In the genomic region with DNA sequence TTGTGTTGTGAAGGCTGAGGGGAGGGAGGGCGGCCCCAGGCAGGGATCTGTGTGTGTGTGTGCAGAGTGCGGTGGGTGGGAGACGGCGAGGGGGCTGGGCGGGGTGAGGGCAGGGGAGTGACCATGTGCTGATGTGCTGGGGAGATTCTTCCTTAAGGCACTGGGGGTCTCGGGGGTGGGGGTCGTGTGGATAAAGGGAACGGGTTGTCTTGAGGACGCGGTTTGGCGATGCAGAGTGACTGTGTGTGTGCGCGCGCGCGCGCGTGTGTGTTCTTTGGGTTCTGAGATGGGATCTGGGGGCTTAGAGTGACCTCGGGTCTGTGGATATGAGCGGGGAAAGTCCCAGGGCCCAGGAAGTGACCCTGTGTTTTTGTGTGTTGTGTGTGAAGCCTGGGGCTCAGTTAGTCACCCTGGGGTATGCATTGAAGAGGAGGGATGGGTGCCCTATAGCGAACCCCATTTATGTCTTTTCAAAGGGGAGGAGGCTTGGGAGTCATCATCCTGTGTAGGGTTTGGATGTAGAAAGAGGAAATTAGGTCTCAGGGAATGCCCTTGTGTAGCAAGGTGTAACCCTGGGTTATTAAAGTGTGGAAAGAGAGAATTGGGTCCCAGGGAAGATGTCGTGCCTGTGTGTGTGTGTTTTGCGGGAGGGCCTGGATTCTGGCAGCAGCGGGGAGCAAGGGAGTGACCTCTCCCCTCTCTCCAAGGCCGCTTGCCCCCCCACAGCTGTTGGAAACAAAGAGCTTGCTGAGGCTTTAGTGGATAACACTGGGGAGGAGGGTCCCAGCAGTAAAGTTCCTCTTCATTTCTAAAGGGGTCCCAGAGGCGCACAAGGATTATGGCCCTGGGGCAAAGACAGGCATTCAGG, we compare ENCODE assay signal across 8 cellular contexts. TPM values are rescaled to one million over a fixed set of nuclear protein-coding genes. Genes with fewer than 3 reads are reported as not detected.
DNase-seq lines count a peak whose midpoint lies in the region; ATAC-seq lines count a peak whose summit lies in the region.

No MANE protein-coding gene starts in this region.

- H3K27ac ChIP-seq in iPS DF 6.9 (ENCODE audit: low read length) = no peak overlapping the region
- H3K27ac ChIP-seq in stomach smooth muscle (ENCODE audit: low read length) = no peak overlapping the region

- DNase-seq in DMS53 (lab: John Stamatoyannopoulos, UW) (peak; percentile 31), DMS53 treated with DMSO at 0.1 percent for 48 hours (lab: John Stamatoyannopoulos, UW; ENCODE audit: unreplicated experiment) (no peak), iPS DF 6.9 (ENCODE audit: low read depth, low spot score) (no peak), amniotic stem cell (lab: John Stamatoyannopoulos, UW) (no peak)
- DNase-seq in activated T-helper 1 cell treated with anti-CD3 and anti-CD28 coated beads, Interleukin-12 subunit alpha, Interleukin-12 subunit beta, Interleukin-2, Interleukin-4 antibody, amounts not matched to agents 30 ng/mL and 10 ng/mL and 1 ng/mL, durations not matched to agents 14 hours and 24 hours and 36 hours (ENCODE audit: low spot score) = no peak

- H3K36me3 ChIP-seq in iPS DF 6.9 (ENCODE audit: control insufficient read depth, insufficient read depth, low read length) = no peaks in the 10 kb centered on the region
- no peaks in the 10 kb centered on the region for H3K36me3 ChIP-seq in stomach smooth muscle (ENCODE audit: control insufficient read depth in 2 of 2, insufficient read depth in 2 of 2, low read length in 2 of 2)

- intact Hi-C loops in activated T-helper 1 cell treated with anti-CD3 and anti-CD28 coated beads, Interleukin-12 subunit alpha, Interleukin-12 subunit beta, Interleukin-2, Interleukin-4 antibody, amounts not matched to agents 30 ng/mL and 10 ng/mL and 1 ng/mL, durations not matched to agents 14 hours and 24 hours and 36 hours (cut with micrococcal nuclease) = loop anchor here (5.0 kb wide), 1 partner anchor 122 kb away; a partner anchor contains a TSS

- peak overlapping the region; percentile 97 for H3K4me3 ChIP-seq in iPS DF 6.9 (ENCODE audit: low read length)
- peak overlapping the region; percentile 43 to 73 for H3K4me3 ChIP-seq in stomach smooth muscle (ENCODE audit: low read length in 2 of 2)

- H3K9ac ChIP-seq in stomach smooth muscle (ENCODE audit: low read length in 2 of 2) = no peak overlapping the region

- no peaks in the 10 kb centered on the region for H3K27me3 ChIP-seq in iPS DF 6.9 (ENCODE audit: control insufficient read depth, insufficient read depth, low read length)
- peaks cover 8% of the 10 kb centered on the region in 2 donors for H3K27me3 ChIP-seq in stomach smooth muscle (ENCODE audit: control insufficient read depth in 1 of 2, insufficient read depth in 2 of 2, low read length in 2 of 2)

- no peaks in the 10 kb centered on the region for H3K9me3 Mint-ChIP-seq in activated T-helper 1 cell treated with anti-CD3 and anti-CD28 coated beads, Interleukin-12 subunit alpha, Interleukin-12 subunit beta, Interleukin-2, Interleukin-4 antibody, amounts not matched to agents 30 ng/mL and 10 ng/mL and 1 ng/mL, durations not matched to agents 14 hours and 24 hours and 36 hours

- peaks cover 7% of the 10 kb centered on the region for H3K4me1 Mint-ChIP-seq in activated T-helper 1 cell treated with anti-CD3 and anti-CD28 coated beads, Interleukin-12 subunit alpha, Interleukin-12 subunit beta, Interleukin-2, Interleukin-4 antibody, amounts not matched to agents 30 ng/mL and 10 ng/mL and 1 ng/mL, durations not matched to agents 14 hours and 24 hours and 36 hours (ENCODE audit: low read depth)

- H3K4me3 Mint-ChIP-seq in activated T-helper 1 cell treated with anti-CD3 and anti-CD28 coated beads, Interleukin-12 subunit alpha, Interleukin-12 subunit beta, Interleukin-2, Interleukin-4 antibody, amounts not matched to agents 30 ng/mL and 10 ng/mL and 1 ng/mL, durations not matched to agents 14 hours and 24 hours and 36 hours = peak overlapping the region; percentile 80

- H3K4me1 ChIP-seq in iPS DF 6.9 (ENCODE audit: control insufficient read depth, insufficient read depth, low read length) = no peaks in the 10 kb centered on the region
- H3K4me1 ChIP-seq in stomach smooth muscle (ENCODE audit: control insufficient read depth, insufficient read depth, low read length) = peaks cover 10% of the 10 kb centered on the region

- no CpG with 5 or more reads among the region's 26 CpGs for WGBS in iPS DF 6.9 (ENCODE audit: insufficient coverage, insufficient read length)

- peaks cover 52% of the 10 kb centered on the region for H3K27me3 Mint-ChIP-seq in activated T-helper 1 cell treated with anti-CD3 and anti-CD28 coated beads, Interleukin-12 subunit alpha, Interleukin-12 subunit beta, Interleukin-2, Interleukin-4 antibody, amounts not matched to agents 30 ng/mL and 10 ng/mL and 1 ng/mL, durations not matched to agents 14 hours and 24 hours and 36 hours (ENCODE audit: insufficient read depth)

- no peaks in the 10 kb centered on the region for H3K36me3 Mint-ChIP-seq in activated T-helper 1 cell treated with anti-CD3 and anti-CD28 coated beads, Interleukin-12 subunit alpha, Interleukin-12 subunit beta, Interleukin-2, Interleukin-4 antibody, amounts not matched to agents 30 ng/mL and 10 ng/mL and 1 ng/mL, durations not matched to agents 14 hours and 24 hours and 36 hours (ENCODE audit: low read depth)

- H3K9me3 ChIP-seq in iPS DF 6.9 (ENCODE audit: control insufficient read depth, insufficient read depth, low read length) (no peaks in the 10 kb centered on the region), stomach smooth muscle (ENCODE audit: control insufficient read depth in 2 of 2, low read length in 2 of 2) (no peaks in the 10 kb centered on the region)

- H3K27ac Mint-ChIP-seq in activated T-helper 1 cell treated with anti-CD3 and anti-CD28 coated beads, Interleukin-12 subunit alpha, Interleukin-12 subunit beta, Interleukin-2, Interleukin-4 antibody, amounts not matched to agents 30 ng/mL and 10 ng/mL and 1 ng/mL, durations not matched to agents 14 hours and 24 hours and 36 hours = no peak overlapping the region

- ATAC-seq in GM21447 (IDR thresholded peaks at IDR 0.05; ENCODE audit: unreplicated experiment) = no peak
- no peak for ATAC-seq in HG03571 (IDR thresholded peaks at IDR 0.05; ENCODE audit: unreplicated experiment)

RNA-seq across cellular contexts. Expression of a gene that starts 1.4 kb away (rescaled TPM):
- total RNA-seq in activated T-helper 1 cell treated with anti-CD3 and anti-CD28 coated beads, Interleukin-12 subunit alpha, Interleukin-12 subunit beta, Interleukin-2, Interleukin-4 antibody, amounts not matched to agents 30 ng/mL and 10 ng/mL and 1 ng/mL, durations not matched to agents 14 hours and 24 hours and 36 hours = 0.13 and 0.42 TPM in 2 replicates

RNA-seq across cellular contexts. Expression of a gene that starts 47.4 kb away (rescaled TPM):
- total RNA-seq in activated T-helper 1 cell treated with anti-CD3 and anti-CD28 coated beads, Interleukin-12 subunit alpha, Interleukin-12 subunit beta, Interleukin-2, Interleukin-4 antibody, amounts not matched to agents 30 ng/mL and 10 ng/mL and 1 ng/mL, durations not matched to agents 14 hours and 24 hours and 36 hours = 11.1 and 11.3 TPM in 2 replicates
